8 cellular contexts compared by ENCODE assay signal in genomic region chr1:116666747-116667576, GRCh38. TPM values are rescaled to one million over a fixed set of nuclear protein-coding genes. Genes with fewer than 3 reads are reported as not detected.
DNase-seq lines count a peak whose midpoint lies in the region; ATAC-seq and TF ChIP-seq lines count a peak whose summit lies in the region.

No MANE protein-coding gene starts in this region.

- in situ Hi-C loops in astrocyte of the cerebellum (cut with HindIII; ENCODE audit: low sequenced_read_pairs): no loop called here

- no peak for TF ChIP-seq CTCF in astrocyte of the cerebellum (IDR thresholded peaks at IDR 0.05; ENCODE audit: low read depth, low read length, missing control alignments)

- no peak overlapping the region for H3K27ac Mint-ChIP-seq in immature natural killer cell
- no peak overlapping the region for H3K27ac Mint-ChIP-seq in stimulated activated naive B cell treated with anti-CD40 and anti-IgM and Interleukin-4, amounts not matched to agents 10 μg/mL and 1 μg/mL and 100 μg/mL, for 72 hours

- H3K4me3 Mint-ChIP-seq in immature natural killer cell: peak overlapping the region; percentile 77 to 84 (median 79)
- H3K4me3 Mint-ChIP-seq in stimulated activated naive B cell treated with anti-CD40 and anti-IgM and Interleukin-4, amounts not matched to agents 10 μg/mL and 1 μg/mL and 100 μg/mL, for 72 hours: peak overlapping the region; percentile 84 to 85

- ATAC-seq in GM18511 (IDR thresholded peaks at IDR 0.05; ENCODE audit: unreplicated experiment) (peak; percentile 18), HG03378 (IDR thresholded peaks at IDR 0.05; ENCODE audit: unreplicated experiment) (no peak)
- peak; percentile 37 to 43 for ATAC-seq in stimulated activated naive B cell treated with anti-CD40 and anti-IgM and Interleukin-4, amounts not matched to agents 10 μg/mL and 1 μg/mL and 100 μg/mL, for 72 hours (replicated peaks)

- DNase-seq in M059J (ENCODE audit: low read depth): peak; percentile 17
- DNase-seq in astrocyte of the cerebellum (ENCODE audit: low read depth): no peak
- peak in 1 of 3 donors; percentile 2 for DNase-seq in immature natural killer cell
- no peak for DNase-seq in stimulated activated naive B cell treated with anti-CD40 and anti-IgM and Interleukin-4, amounts not matched to agents 10 μg/mL and 1 μg/mL and 100 μg/mL, for 72 hours
- DNase-seq in NCI-H1048 (lab: John Stamatoyannopoulos, UW): no peak
- no peak for DNase-seq in 8988T

- no peaks in the 10 kb centered on the region for H3K9me3 Mint-ChIP-seq in immature natural killer cell
- H3K9me3 Mint-ChIP-seq in stimulated activated naive B cell treated with anti-CD40 and anti-IgM and Interleukin-4, amounts not matched to agents 10 μg/mL and 1 μg/mL and 100 μg/mL, for 72 hours: no peaks in the 10 kb centered on the region

- H3K4me1 Mint-ChIP-seq in immature natural killer cell: peaks cover 10 to 15% of the 10 kb centered on the region in 2 donors
- H3K4me1 Mint-ChIP-seq in stimulated activated naive B cell treated with anti-CD40 and anti-IgM and Interleukin-4, amounts not matched to agents 10 μg/mL and 1 μg/mL and 100 μg/mL, for 72 hours: peaks cover 23 to 39% of the 10 kb centered on the region in 2 donors

- peaks cover 16 to 36% (median 28%) of the 10 kb centered on the region in 3 donors for H3K27me3 Mint-ChIP-seq in immature natural killer cell (ENCODE audit: low read depth in 3 of 3)
- peaks cover 51 to 60% of the 10 kb centered on the region in 2 donors for H3K27me3 Mint-ChIP-seq in stimulated activated naive B cell treated with anti-CD40 and anti-IgM and Interleukin-4, amounts not matched to agents 10 μg/mL and 1 μg/mL and 100 μg/mL, for 72 hours

- H3K4me3 ChIP-seq in astrocyte of the cerebellum (ENCODE audit: low read depth, low read length): peak overlapping the region; percentile 65

- no peaks in the 10 kb centered on the region for H3K36me3 Mint-ChIP-seq in immature natural killer cell
- peaks cover 30 to 32% of the 10 kb centered on the region in 2 donors for H3K36me3 Mint-ChIP-seq in stimulated activated naive B cell treated with anti-CD40 and anti-IgM and Interleukin-4, amounts not matched to agents 10 μg/mL and 1 μg/mL and 100 μg/mL, for 72 hours

RNA-seq across cellular contexts. Expression of gene IGSF3, which starts 0.6 kb away (rescaled TPM):
- total RNA-seq in M059J (2014; rRNA removed; shearing (Covaris generic)): 12.0 and 24.9 TPM in 2 replicates
- not detected for polyA plus RNA-seq in immature natural killer cell
